Comparison of ENCODE assay signal across 1 cellular context in the genomic region with DNA sequence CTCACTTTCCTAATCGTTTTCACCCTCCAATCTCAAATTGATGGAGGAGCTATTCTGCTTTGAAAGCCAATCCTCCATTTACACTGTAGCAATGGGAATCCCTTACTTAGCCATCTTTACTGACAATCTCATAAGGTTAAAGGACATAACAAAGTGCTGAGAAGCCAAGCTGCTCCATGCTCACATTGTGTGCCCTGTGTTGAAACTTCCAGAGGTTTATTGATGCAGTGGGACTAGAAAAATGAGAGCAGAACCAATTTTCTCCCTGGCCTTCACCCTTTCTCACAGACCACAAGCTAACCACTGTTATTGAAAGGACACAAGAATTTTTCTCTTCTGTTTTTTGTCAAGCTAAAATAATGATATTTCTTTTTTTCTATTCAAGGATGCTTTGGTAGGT.
TF ChIP-seq lines count a peak whose summit lies in the region.

No MANE protein-coding gene starts in this region.

TF ChIP-seq in WTC11, 78 proteins besides CTCF, POLR2A, EP300 and RAD21:
- TF ChIP-seq, protein P1, sequence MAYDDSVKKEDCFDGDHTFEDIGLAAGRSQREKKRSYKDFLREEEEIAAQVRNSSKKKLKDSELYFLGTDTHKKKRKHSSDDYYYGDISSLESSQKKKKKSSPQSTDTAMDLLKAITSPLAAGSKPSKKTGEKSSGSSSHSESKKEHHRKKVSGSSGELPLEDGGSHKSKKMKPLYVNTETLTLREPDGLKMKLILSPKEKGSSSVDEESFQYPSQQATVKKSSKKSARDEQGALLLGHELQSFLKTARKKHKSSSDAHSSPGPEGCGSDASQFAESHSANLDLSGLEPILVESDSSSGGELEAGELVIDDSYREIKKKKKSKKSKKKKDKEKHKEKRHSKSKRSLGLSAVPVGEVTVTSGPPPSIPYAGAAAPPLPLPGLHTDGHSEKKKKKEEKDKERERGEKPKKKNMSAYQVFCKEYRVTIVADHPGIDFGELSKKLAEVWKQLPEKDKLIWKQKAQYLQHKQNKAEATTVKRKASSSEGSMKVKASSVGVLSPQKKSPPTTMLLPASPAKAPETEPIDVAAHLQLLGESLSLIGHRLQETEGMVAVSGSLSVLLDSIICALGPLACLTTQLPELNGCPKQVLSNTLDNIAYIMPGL (CRISPR knock-in tag; IDR thresholded peaks at IDR 0.05) = no peak
- TF ChIP-seq TEAD4 (CRISPR knock-in tag; IDR thresholded peaks at IDR 0.05) (no peak), NFE2L1 (CRISPR knock-in tag; IDR thresholded peaks at IDR 0.05) (no peak)
